ENCODE assay signal across 16 cellular contexts in genomic region chr14:60760648-60761364, GRCh38. TPM values are rescaled to one million over a fixed set of nuclear protein-coding genes. Genes with fewer than 3 reads are reported as not detected.
DNase-seq lines count a peak whose midpoint lies in the region; ATAC-seq, FAIRE-seq and TF ChIP-seq lines count a peak whose summit lies in the region.
"Had no signal": no experiment of that assay in that cellular context is flagged by ENCODE, and none has a peak within 500 bp of the region (broad histone marks: within the 10 kb centered on the region; RNA-seq: fewer than 3 reads in every experiment).

No MANE protein-coding gene starts in this region.

- no peak overlapping the region for H3K4me3 ChIP-seq in upper lobe of left lung
- H3K4me3 ChIP-seq: A549, right lobe of liver, SK-N-MC, thoracic aorta had no signal

- H3K27me3 Mint-ChIP-seq in natural killer cell (ENCODE audit: low read depth in 2 of 2), result peaks cover 0 to 3% of the 10 kb centered on the region in 2 donors
- H3K27me3 Mint-ChIP-seq: brain had no signal

- no peaks in the 10 kb centered on the region for H3K36me3 Mint-ChIP-seq in natural killer cell
- H3K36me3 Mint-ChIP-seq: brain had no signal

- H3K4me3 Mint-ChIP-seq in natural killer cell, result no peak overlapping the region
- H3K4me3 Mint-ChIP-seq: brain had no signal

- WGBS in upper lobe of left lung, 2 donors, result 77 to 83% methylated on average over 3 of the region's 3 CpGs

- intact Hi-C loops in natural killer cell (cut with micrococcal nuclease), result no loop called here

- H3K9me3 ChIP-seq in upper lobe of left lung, result no peaks in the 10 kb centered on the region
- H3K9me3 ChIP-seq: A549, right lobe of liver, thoracic aorta had no signal

- no peak for FAIRE-seq in urothelium cell line (lab: Jason Lieb, UNC)
- FAIRE-seq: A549 had no signal

- H3K27me3 ChIP-seq in foreskin keratinocyte (no peaks in the 10 kb centered on the region), upper lobe of left lung (no peaks in the 10 kb centered on the region)
- H3K27me3 ChIP-seq: right lobe of liver had no signal

- H3K4me1 ChIP-seq in foreskin keratinocyte, result peaks cover 49% of the 10 kb centered on the region
- H3K4me1 ChIP-seq in upper lobe of left lung, result peaks cover 0 to 3% (median 0%) of the 10 kb centered on the region in 4 donors
- H3K4me1 ChIP-seq: right lobe of liver had no signal

- no peak overlapping the region for H3K27ac Mint-ChIP-seq in natural killer cell
- H3K27ac Mint-ChIP-seq: brain had no signal

- no peaks in the 10 kb centered on the region for H3K9me3 Mint-ChIP-seq in natural killer cell
- H3K9me3 Mint-ChIP-seq: brain had no signal

- H3K4me1 Mint-ChIP-seq in natural killer cell, result peaks cover 20 to 23% of the 10 kb centered on the region in 2 donors

- no peak for TF ChIP-seq EP300 in upper lobe of left lung (IDR thresholded peaks at IDR 0.05)

- H3K27ac ChIP-seq in foreskin keratinocyte (no peak overlapping the region), upper lobe of left lung (no peak overlapping the region)
- H3K27ac ChIP-seq: A549, right lobe of liver, SK-N-MC, thoracic aorta had no signal

- no peak for TF ChIP-seq POLR2A in upper lobe of left lung (IDR thresholded peaks at IDR 0.05)

- ATAC-seq in foreskin keratinocyte, result peak; percentile 92
- no peak for ATAC-seq in natural killer cell
- ATAC-seq in upper lobe of left lung (ENCODE audit: low FRiP score in 2 of 2), result no peak
- ATAC-seq: A549 had no signal

- DNase-seq in SIG-M5 treated with dmso at 0.1 percent for 504 hours (lab: John Stamatoyannopoulos, UW; ENCODE audit: unreplicated experiment), result peak; percentile 40
- no peak for DNase-seq in SIG-M5 (lab: John Stamatoyannopoulos, UW)
- peak; percentile 38 for DNase-seq in NCI-H2196 treated with DMSO at 0.1 percent for 48 hours (lab: John Stamatoyannopoulos, UW; ENCODE audit: unreplicated experiment)
- DNase-seq in foreskin keratinocyte, result peak; percentile 82 to 90
- DNase-seq in urothelium cell line (ENCODE audit: low spot score), result peak; percentile 32
- DNase-seq in RKO (ENCODE audit: low spot score), result no peak
- no peak for DNase-seq in natural killer cell
- DNase-seq in upper lobe of left lung, result no peak
- DNase-seq: activated CD4-positive, alpha-beta T cell treated with anti-CD3 and anti-CD28 coated beads for 48 hours; DMS 273 treated with DMSO at 0.1 percent for 48 hours; midbrain; right lobe of liver had no signal

- H3K36me3 ChIP-seq in upper lobe of left lung, result no peaks in the 10 kb centered on the region
- H3K36me3 ChIP-seq: right lobe of liver, thoracic aorta had no signal

- TF ChIP-seq CTCF in foreskin keratinocyte (conservative IDR thresholded peaks at IDR 0.05) (no peak), natural killer cell (IDR thresholded peaks at IDR 0.05) (no peak), upper lobe of left lung (IDR thresholded peaks at IDR 0.05) (no peak)

RNA-seq across cellular contexts. Expression of gene MNAT1, which starts 26.2 kb away (rescaled TPM):
- total RNA-seq in foreskin keratinocyte (64.9 and 71.1 TPM in 2 replicates), natural killer cell (10 to 100 TPM; 33.8 to 45.4 (median 34.0) TPM), upper lobe of left lung (10 to 100 TPM; 15.3 to 66.0 (median 19.9) TPM)
- polyA plus RNA-seq in foreskin keratinocyte, result 53.2 and 64.0 TPM in 2 replicates

RNA-seq across cellular contexts. Expression of gene SIX4, which starts 36.7 kb away (rescaled TPM):
- 10.8 and 12.0 TPM in 2 replicates for total RNA-seq in foreskin keratinocyte
- 1.8 and 2.6 TPM in 2 replicates for polyA plus RNA-seq in foreskin keratinocyte
- total RNA-seq in natural killer cell, result not detected
- 1 to 10 TPM in 5 of 6 donors, under 1 TPM in 1; 0.55 to 8.3 (median 1.8) TPM for total RNA-seq in upper lobe of left lung

Comparison
In these comparisons a context has a peak if more than half of its experiments do, and no peak if none do; other contexts are left out.
1. DNase-seq: peak in SIG-M5 treated with dmso at 0.1 percent for 504 hours (single experiment), NCI-H2196 treated with DMSO at 0.1 percent for 48 hours (single experiment), foreskin keratinocyte (2 of 2) and urothelium cell line (single experiment); none in SIG-M5 (single experiment), RKO (single experiment), natural killer cell (single experiment) and upper lobe of left lung (0 of 2).